ENCODE assay signal across 8 cellular contexts in the genomic region with DNA sequence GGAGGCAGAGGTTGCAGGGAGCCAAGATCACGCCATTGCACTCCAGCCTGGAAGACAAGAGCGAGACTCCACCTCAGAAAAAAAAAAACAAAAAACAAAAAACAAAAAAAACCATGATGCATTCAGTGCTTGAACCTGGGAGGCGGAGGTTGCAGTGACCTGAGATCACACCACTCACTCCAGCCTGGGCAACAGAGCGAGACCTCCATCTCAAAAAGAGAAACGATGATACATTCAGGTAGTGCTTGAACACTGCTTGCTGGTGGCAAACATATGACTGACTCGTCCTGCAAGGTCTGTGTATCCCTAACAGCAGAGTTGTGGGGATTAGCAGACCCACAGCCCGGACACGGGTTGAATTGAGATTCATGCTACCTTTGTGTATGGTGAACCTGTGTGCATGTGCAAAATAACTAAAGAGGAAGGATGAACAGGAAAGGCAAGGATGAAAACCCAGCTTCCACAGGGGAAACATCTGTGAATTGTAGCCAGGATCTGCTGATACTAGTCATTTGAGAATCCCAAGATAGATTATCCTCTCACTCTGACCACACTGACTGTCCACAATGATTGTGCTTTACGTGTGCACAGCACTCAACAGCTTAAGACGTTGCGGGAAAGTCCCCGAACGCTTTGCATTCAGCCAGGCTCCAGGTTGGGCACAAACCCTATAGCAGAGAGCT. TPM values are rescaled to one million over a fixed set of nuclear protein-coding genes. Genes with fewer than 3 reads are reported as not detected.
DNase-seq lines count a peak whose midpoint lies in the region; ATAC-seq and TF ChIP-seq lines count a peak whose summit lies in the region.

No MANE protein-coding gene starts in this region.

- H3K4me1 Mint-ChIP-seq in activated naive CD8-positive, alpha-beta T cell treated with anti-CD3 and anti-CD28 coated beads for 36 hours: peaks cover 3% of the 10 kb centered on the region

- H3K4me1 ChIP-seq in body of pancreas: peaks cover 75% of the 10 kb centered on the region

- WGBS in body of pancreas, 2 donors: 77 to 93% methylated on average over 13 of the region's 13 CpGs

- no peaks in the 10 kb centered on the region for H3K9me3 Mint-ChIP-seq in activated naive CD8-positive, alpha-beta T cell treated with anti-CD3 and anti-CD28 coated beads for 36 hours

- H3K27ac ChIP-seq in body of pancreas (peak overlapping the region; percentile 93 to 97 (median 94)), skin epidermis (peak overlapping the region in 19 of 21 experiments; percentile 55 to 91 (median 82))

- no peaks in the 10 kb centered on the region for H3K36me3 Mint-ChIP-seq in activated naive CD8-positive, alpha-beta T cell treated with anti-CD3 and anti-CD28 coated beads for 36 hours

- H3K4me3 ChIP-seq in body of pancreas (no peak overlapping the region), skin epidermis (no peak overlapping the region)

- peaks cover 4% of the 10 kb centered on the region for H3K27me3 Mint-ChIP-seq in activated naive CD8-positive, alpha-beta T cell treated with anti-CD3 and anti-CD28 coated beads for 36 hours

- H3K36me3 ChIP-seq in body of pancreas (replicated peaks in 1 of 2; ENCODE audit: insufficient read depth in 1 of 2, low read depth in 2 of 2): no peaks in the 10 kb centered on the region

- H3K9me3 ChIP-seq in body of pancreas: no peaks in the 10 kb centered on the region

- H3K4me3 Mint-ChIP-seq in activated naive CD8-positive, alpha-beta T cell treated with anti-CD3 and anti-CD28 coated beads for 36 hours: no peak overlapping the region

- intact Hi-C loops in body of pancreas (cut with DNase I): no loop called here

- no peaks in the 10 kb centered on the region for H3K27me3 ChIP-seq in body of pancreas

- ATAC-seq in HG02981 (IDR thresholded peaks at IDR 0.05; ENCODE audit: unreplicated experiment) (peak; percentile 65), body of pancreas (no peak)

- H3K27ac Mint-ChIP-seq in activated naive CD8-positive, alpha-beta T cell treated with anti-CD3 and anti-CD28 coated beads for 36 hours: no peak overlapping the region

- DNase-seq in NCI-H82 (lab: John Stamatoyannopoulos, UW): peak; percentile 61
- DNase-seq in NCI-H82 treated with DMSO at 0.1 percent for 48 hours (lab: John Stamatoyannopoulos, UW; ENCODE audit: unreplicated experiment): no peak
- no peak for DNase-seq in body of pancreas
- DNase-seq in putamen (ENCODE audit: low spot score): no peak
- DNase-seq in activated naive CD8-positive, alpha-beta T cell treated with anti-CD3 and anti-CD28 coated beads for 36 hours: no peak
- DNase-seq in effector CD8-positive, alpha-beta T cell (lab: John Stamatoyannopoulos, UW): no peak

- TF ChIP-seq POLR2A in body of pancreas (IDR thresholded peaks at IDR 0.05): no peak

- no peak for TF ChIP-seq CTCF in body of pancreas (IDR thresholded peaks at IDR 0.05)

RNA-seq across cellular contexts. Expression of a gene that starts 52.4 kb away (rescaled TPM):
- total RNA-seq in body of pancreas: 10 to 100 TPM in 1 of 2 donors, 1 to 10 TPM in 1; 1.3 to 13.7 TPM
- total RNA-seq in activated naive CD8-positive, alpha-beta T cell treated with anti-CD3 and anti-CD28 coated beads for 36 hours: 10 to 100 TPM; 85.0 to 91.4 TPM

RNA-seq across cellular contexts. Expression of a gene that starts 53.0 kb away (rescaled TPM):
- total RNA-seq in body of pancreas: 10 to 100 TPM; 35.8 to 48.1 TPM
- under 1 TPM; 0.14 to 0.18 TPM for total RNA-seq in activated naive CD8-positive, alpha-beta T cell treated with anti-CD3 and anti-CD28 coated beads for 36 hours

Comparison
In these comparisons a context has a peak if more than half of its experiments do, and no peak if none do; other contexts are left out.
1. RNA of a gene that starts 52.4 kb away (total RNA-seq): 85.0 to 91.4 TPM in activated naive CD8-positive, alpha-beta T cell treated with anti-CD3 and anti-CD28 coated beads for 36 hours; 1.3 to 13.7 TPM in body of pancreas; every median in the first group is over 4 times any median in the second.
2. RNA of a gene that starts 53.0 kb away (total RNA-seq): 35.8 to 48.1 TPM in body of pancreas; 0.14 to 0.18 TPM in activated naive CD8-positive, alpha-beta T cell treated with anti-CD3 and anti-CD28 coated beads for 36 hours; every median in the first group is over 10 times any median in the second.